10 cellular contexts compared by ENCODE assay signal in genomic region chr15:74052271-74053260, GRCh38. TPM values are rescaled to one million over a fixed set of nuclear protein-coding genes. Genes with fewer than 3 reads are reported as not detected.
A peak's percentile ranks its signal among the peaks of the same experiment; 100 is the strongest.
DNase-seq lines count a peak whose midpoint lies in the region; ATAC-seq and TF ChIP-seq lines count a peak whose summit lies in the region.
"Not testable (repeated sequence)": the region's sequence is repeated elsewhere in the genome, so short reads cannot be mapped to it uniquely, and the experiment has no call there.
"Had no signal": no experiment of that assay in that cellular context is flagged by ENCODE, and none has a peak within 500 bp of the region (broad histone marks: within the 10 kb centered on the region; RNA-seq: fewer than 3 reads in every experiment).

No MANE protein-coding gene starts in this region.

- not testable (repeated sequence) for TF ChIP-seq CTCF in Peyer's patch (IDR thresholded peaks at IDR 0.05); ascending aorta (IDR thresholded peaks at IDR 0.05); esophagus muscularis mucosa (IDR thresholded peaks at IDR 0.05); left lung (IDR thresholded peaks at IDR 0.05); neutrophil (IDR thresholded peaks at IDR 0.05); smooth muscle cell (IDR thresholded peaks at IDR 0.05; ENCODE audit: borderline replicate concordance, insufficient read depth, poor library complexity, severe bottlenecking); tibial artery (IDR thresholded peaks at IDR 0.05)

- H3K79me2 ChIP-seq in smooth muscle cell (ENCODE audit: low read depth): not testable (repeated sequence)

- ATAC-seq in left lung: not testable (repeated sequence)

- intact Hi-C loops in ascending aorta (cut with DNase I): loop anchor here (5.0 to 10.0 kb wide), 2 partner anchors 75 to 262 kb away; no protein-coding TSS in a partner anchor
- intact Hi-C loops in esophagus muscularis mucosa (cut with DNase I): loop anchor here (5.0 kb wide), 1 partner anchor 75 kb away; no protein-coding TSS in a partner anchor
- intact Hi-C loops in left lung (cut with DNase I): loop anchor here in 1 of 2 donors (10.0 kb wide), 1 partner anchor 262 kb away; no protein-coding TSS in a partner anchor
- intact Hi-C loops in tibial artery (cut with DNase I; ENCODE audit: low total_unique reads): loop anchor here (10.0 kb wide), 1 partner anchor 272 kb away; no protein-coding TSS in a partner anchor

- WGBS in esophagus muscularis mucosa: 93% methylated on average over 33 of the region's 42 CpGs
- WGBS in smooth muscle cell (ENCODE audit: low lambda C conversion rate): 97% methylated on average over 41 of the region's 42 CpGs

- H3K9me3 ChIP-seq in Peyer's patch; ascending aorta; esophagus muscularis mucosa; left lung; neutrophil; smooth muscle cell (replicated peaks; ENCODE audit: low read depth); tibial artery: not testable (repeated sequence)

- H3K27me3 ChIP-seq in Peyer's patch; ascending aorta; esophagus muscularis mucosa; left lung; neutrophil; smooth muscle cell (ENCODE audit: low read depth); tibial artery: not testable (repeated sequence)

- not testable (repeated sequence) for DNase-seq in Peyer's patch; esophagus muscularis mucosa (ENCODE audit: extremely low spot score); left lung; smooth muscle cell (lab: John Stamatoyannopoulos, UW; ENCODE audit: unreplicated experiment)
- peak in 1 of 2 donors; percentile 65 for DNase-seq in ascending aorta (ENCODE audit: low spot score in 2 of 2)
- DNase-seq in tibial artery: peak in 1 of 2 donors; percentile 69

- not testable (repeated sequence) for H3K36me3 ChIP-seq in Peyer's patch; ascending aorta; esophagus muscularis mucosa; left lung; neutrophil; smooth muscle cell (ENCODE audit: low read depth); tibial artery

- not testable (repeated sequence) for H4K20me1 ChIP-seq in smooth muscle cell (ENCODE audit: low read depth)

- TF ChIP-seq POLR2A in Peyer's patch (IDR thresholded peaks at IDR 0.05); esophagus muscularis mucosa (IDR thresholded peaks at IDR 0.05; ENCODE audit: low read depth): not testable (repeated sequence)

- H3K27ac ChIP-seq in Peyer's patch (peak overlapping the region; percentile 22 to 82 (median 49)), ascending aorta (peak overlapping the region; percentile 94 to 97), esophagus muscularis mucosa (replicated peaks in 1 of 4) (peak overlapping the region; percentile 73 to 84 (median 78)), left lung (peak overlapping the region; percentile 77 to 91), neutrophil (peak overlapping the region; percentile 71), smooth muscle cell (ENCODE audit: low read depth) (peak overlapping the region; percentile 83), tibial artery (peak overlapping the region; percentile 79 to 81)

- not testable (repeated sequence) for TF ChIP-seq EP300 in esophagus muscularis mucosa (IDR thresholded peaks at IDR 0.05)

- H3K4me1 ChIP-seq in Peyer's patch (peaks cover 0 to 42% (median 3%) of the 10 kb centered on the region in 4 donors), ascending aorta (peaks cover 31 to 57% of the 10 kb centered on the region in 2 donors), esophagus muscularis mucosa (peaks cover 24 to 58% (median 57%) of the 10 kb centered on the region in 4 donors), left lung (peaks cover 17 to 48% of the 10 kb centered on the region in 2 donors), neutrophil (ENCODE audit: control insufficient read depth in 1 of 2, insufficient read depth in 1 of 2, low read depth in 1 of 2, low read length in 1 of 2) (peaks cover 19 to 29% of the 10 kb centered on the region in 2 experiments), tibial artery (peaks cover 0 to 71% (median 48%) of the 10 kb centered on the region in 4 donors)
- not testable (repeated sequence) for H3K4me1 ChIP-seq in smooth muscle cell (ENCODE audit: low read depth)

- H3K4me2 ChIP-seq in smooth muscle cell: peak overlapping the region; percentile 36

- not testable (repeated sequence) for H3K9ac ChIP-seq in smooth muscle cell (ENCODE audit: low read depth)

- not testable (repeated sequence) for H2AFZ ChIP-seq in smooth muscle cell (ENCODE audit: low read depth)

- H3K4me3 ChIP-seq in Peyer's patch; ascending aorta; esophagus muscularis mucosa; left lung; neutrophil (ENCODE audit: low read depth in 1 of 2, low read length in 1 of 2); smooth muscle cell; tibial artery: not testable (repeated sequence)

- not testable (repeated sequence) for H3F3A ChIP-seq in smooth muscle cell (ENCODE audit: low read depth)

RNA-seq across cellular contexts. Expression of gene GOLGA6A, which starts 29.8 kb away (rescaled TPM):
- total RNA-seq in Peyer's patch: under 1 TPM in 1 of 4 donors, not detected in 3; 0.38 TPM
- not detected for total RNA-seq in ascending aorta
- 1 to 10 TPM in 1 of 4 donors, not detected in 3; 1.2 TPM for total RNA-seq in esophagus muscularis mucosa
- total RNA-seq in left lung: not detected
- 0.09 and 0.13 TPM in 2 replicates for total RNA-seq in smooth muscle cell
- 0.14 TPM in 1 of 2 replicates, not detected in the other for polyA plus RNA-seq in smooth muscle cell
- total RNA-seq: GM12878, PC-3 had no signal
- polyA plus RNA-seq: CD14-positive monocyte, GM12878 had no signal

RNA-seq across cellular contexts. Expression of gene PML, which starts 58.0 kb away (rescaled TPM):
- total RNA-seq in Peyer's patch (100 to 1,000 TPM in 1 of 4 donors, 10 to 100 TPM in 3; 52.4 to 116 (median 82.9) TPM), ascending aorta (227 TPM), esophagus muscularis mucosa (10 to 100 TPM; 48.0 to 61.6 (median 57.2) TPM), left lung (10 to 100 TPM; 61.2 to 75.2 TPM), smooth muscle cell (21.6 and 34.1 TPM in 2 replicates)
- polyA plus RNA-seq in smooth muscle cell: 33.7 and 39.4 TPM in 2 replicates
